ENCODE assay signal across 8 cellular contexts in genomic region chrX:107777536-107777832, GRCh38. TPM values are rescaled to one million over a fixed set of nuclear protein-coding genes. Genes with fewer than 3 reads are reported as not detected.
DNase-seq lines count a peak whose midpoint lies in the region; ATAC-seq and TF ChIP-seq lines count a peak whose summit lies in the region.

TSS of gene NCBP2L (plus strand) at chrX:107777733. CDS start at chrX:107794221, 16,488 bp downstream.

- CTCF ChIA-PET in WTC11 (lab: Charles Lee), result interaction anchor here (0.6 to 4.1 kb wide), 25 partner anchors 9 to 362 kb away, joined by 3 to 108 read pairs (median 7); partner anchors contain the start of gene PRPS1

- ATAC-seq in WTC11, result no peak
- no peak for ATAC-seq in GM21529 (IDR thresholded peaks at IDR 0.05; ENCODE audit: unreplicated experiment)
- no peak for ATAC-seq in GM18520 (IDR thresholded peaks at IDR 0.05; ENCODE audit: unreplicated experiment)

- in situ Hi-C loops in GM23248 (cut with MboI), result no loop called here

- H3K36me3 Mint-ChIP-seq in WTC11, result no peaks in the 10 kb centered on the region

- TF ChIP-seq CTCF in WTC11 (IDR thresholded peaks at IDR 0.05) (no peak), fibroblast of villous mesenchyme (IDR thresholded peaks at IDR 0.05; ENCODE audit: insufficient read depth, low read depth, low read length) (no peak)

- H3K27ac Mint-ChIP-seq in WTC11, result no peak within 1 kb of the TSS

- no peaks in the 10 kb centered on the region for H3K9me3 ChIP-seq in GM23248 (ENCODE audit: low read depth)
- H3K9me3 ChIP-seq in skeletal muscle tissue (ENCODE audit: control insufficient read depth in 3 of 3, low read length in 3 of 3), result no peaks in the 10 kb centered on the region

- peaks cover 25% of the 10 kb centered on the region for H3K4me1 Mint-ChIP-seq in WTC11

- H3F3A ChIP-seq in GM23248 (ENCODE audit: insufficient read depth), result no peaks in the 10 kb centered on the region

- peak within 1 kb of the TSS; percentile 62 for H3K9ac ChIP-seq in GM23248
- peak within 1 kb of the TSS in 1 of 3 donors; percentile 86 for H3K9ac ChIP-seq in skeletal muscle tissue (ENCODE audit: low read depth in 1 of 3, low read length in 3 of 3)

- no peaks in the 10 kb centered on the region for H3K9me3 Mint-ChIP-seq in WTC11

- POLR2A ChIA-PET in WTC11 (lab: Charles Lee), result interaction anchor here (0.6 to 1.3 kb wide), 6 partner anchors 25 to 149 kb away, joined by 3 to 4 read pairs (median 3); partner anchors contain the start of gene PRPS1

- peak within 1 kb of the TSS; percentile 91 for H2AFZ ChIP-seq in GM23248

- H3K4me3 ChIP-seq in GM23248 (peak within 1 kb of the TSS; percentile 74), fibroblast of villous mesenchyme (ENCODE audit: low read depth, low read length) (peak within 1 kb of the TSS; percentile 56), skeletal muscle tissue (ENCODE audit: low read length in 3 of 3) (peak within 1 kb of the TSS; percentile 74 to 80 (median 75))

- H3K27me3 ChIP-seq in GM23248 (replicated peaks; ENCODE audit: insufficient read depth), result no peaks in the 10 kb centered on the region
- peaks cover 0 to 10% (median 0%) of the 10 kb centered on the region in 3 donors for H3K27me3 ChIP-seq in skeletal muscle tissue (ENCODE audit: control insufficient read depth in 3 of 3, insufficient read depth in 3 of 3, low read length in 3 of 3)

- WGBS in GM23248 (ENCODE audit: low coverage in 1 of 2, low lambda C conversion rate in 2 of 2, missing lambda C conversion rate in 2 of 2), 2 experiments, result 70 to 73% methylated on average over 5 to 6 of the region's 6 CpGs

- DNase-seq in GM23248 (no peak), WTC11 (ENCODE audit: low spot score) (no peak), fibroblast of villous mesenchyme (ENCODE audit: low read depth) (no peak), DMS53 (lab: John Stamatoyannopoulos, UW) (no peak), NCI-H146 (lab: John Stamatoyannopoulos, UW) (no peak)

- no peaks in the 10 kb centered on the region for H3K9me2 ChIP-seq in GM23248 (ENCODE audit: insufficient read depth)

- H3K27me3 Mint-ChIP-seq in WTC11 (ENCODE audit: low read depth), result peaks cover 31% of the 10 kb centered on the region

- H3K27ac ChIP-seq in GM23248 (no peak within 1 kb of the TSS), skeletal muscle tissue (ENCODE audit: low read depth, low read length) (peak within 1 kb of the TSS; percentile 72)

- H3K4me1 ChIP-seq in GM23248 (ENCODE audit: insufficient read depth) (no peaks in the 10 kb centered on the region), skeletal muscle tissue (ENCODE audit: control insufficient read depth in 3 of 3, insufficient read depth in 3 of 3, low read length in 3 of 3) (peaks cover 11 to 23% (median 13%) of the 10 kb centered on the region in 3 donors)

- H3K79me2 ChIP-seq in GM23248 (ENCODE audit: insufficient read depth), result no peaks in the 10 kb centered on the region

- H3K36me3 ChIP-seq in GM23248 (ENCODE audit: low read depth) (no peaks in the 10 kb centered on the region), skeletal muscle tissue (ENCODE audit: control insufficient read depth in 3 of 3, insufficient read depth in 3 of 3, low read length in 3 of 3) (no peaks in the 10 kb centered on the region)

- peak within 1 kb of the TSS; percentile 81 for H3K4me3 Mint-ChIP-seq in WTC11

- H4K20me1 ChIP-seq in GM23248 (ENCODE audit: insufficient read depth), result no peaks in the 10 kb centered on the region

- peak within 1 kb of the TSS; percentile 85 for H3K4me2 ChIP-seq in GM23248 (ENCODE audit: unreplicated experiment)

TF ChIP-seq in WTC11, 78 proteins besides CTCF, POLR2A, EP300 and RAD21 (continues in another document):
- TF ChIP-seq CDX4 (CRISPR knock-in tag; IDR thresholded peaks at IDR 0.05; ENCODE audit: borderline replicate concordance), result no peak
- no peak for TF ChIP-seq E2F4 (CRISPR knock-in tag; IDR thresholded peaks at IDR 0.05; ENCODE audit: borderline replicate concordance, low read depth)
- TF ChIP-seq IRF2 (CRISPR knock-in tag; IDR thresholded peaks at IDR 0.05; ENCODE audit: borderline replicate concordance, low read depth), result no peak
- no peak for TF ChIP-seq EMX1 (CRISPR knock-in tag; IDR thresholded peaks at IDR 0.05)
- no peak for TF ChIP-seq ZNF512 (CRISPR knock-in tag; IDR thresholded peaks at IDR 0.05; ENCODE audit: borderline replicate concordance)
- no peak for TF ChIP-seq FOXP1 (CRISPR knock-in tag; IDR thresholded peaks at IDR 0.05; ENCODE audit: borderline replicate concordance)
- no peak for TF ChIP-seq IRF1 (CRISPR knock-in tag; IDR thresholded peaks at IDR 0.05)
- no peak for TF ChIP-seq HMGXB4 (CRISPR knock-in tag; IDR thresholded peaks at IDR 0.05)
- TF ChIP-seq NR1H2 (CRISPR knock-in tag; IDR thresholded peaks at IDR 0.05), result no peak
- TF ChIP-seq ZBTB43 (CRISPR knock-in tag; IDR thresholded peaks at IDR 0.05), result no peak
- no peak for TF ChIP-seq CREB1 (CRISPR knock-in tag; IDR thresholded peaks at IDR 0.05)
- TF ChIP-seq FOXK1 (CRISPR knock-in tag; IDR thresholded peaks at IDR 0.05), result no peak
- TF ChIP-seq E2F5 (CRISPR knock-in tag; IDR thresholded peaks at IDR 0.05), result no peak
- TF ChIP-seq ATF1 (CRISPR knock-in tag; IDR thresholded peaks at IDR 0.05), result no peak
- TF ChIP-seq ZNF263 (CRISPR knock-in tag; IDR thresholded peaks at IDR 0.05; ENCODE audit: low read depth), result no peak

RNA-seq across cellular contexts. Expression of gene NCBP2L, which starts in this region (rescaled TPM):
- total RNA-seq in GM23248 (2014; rRNA removed; shearing (Covaris generic)), result not detected in 2 replicates
- polyA plus RNA-seq in GM23248 (2016; fragmentation: Nextera tagmentation; extraction: Ambion mirVana), result not detected in 2 replicates
- total RNA-seq in WTC11 (2021) (0.20 TPM in 1 of 3 replicates, not detected in the others), fibroblast of villous mesenchyme (not detected in 2 replicates), skeletal muscle tissue (1.0 TPM)
